ENCODE assay signal across 28 cellular contexts in the genomic region with DNA sequence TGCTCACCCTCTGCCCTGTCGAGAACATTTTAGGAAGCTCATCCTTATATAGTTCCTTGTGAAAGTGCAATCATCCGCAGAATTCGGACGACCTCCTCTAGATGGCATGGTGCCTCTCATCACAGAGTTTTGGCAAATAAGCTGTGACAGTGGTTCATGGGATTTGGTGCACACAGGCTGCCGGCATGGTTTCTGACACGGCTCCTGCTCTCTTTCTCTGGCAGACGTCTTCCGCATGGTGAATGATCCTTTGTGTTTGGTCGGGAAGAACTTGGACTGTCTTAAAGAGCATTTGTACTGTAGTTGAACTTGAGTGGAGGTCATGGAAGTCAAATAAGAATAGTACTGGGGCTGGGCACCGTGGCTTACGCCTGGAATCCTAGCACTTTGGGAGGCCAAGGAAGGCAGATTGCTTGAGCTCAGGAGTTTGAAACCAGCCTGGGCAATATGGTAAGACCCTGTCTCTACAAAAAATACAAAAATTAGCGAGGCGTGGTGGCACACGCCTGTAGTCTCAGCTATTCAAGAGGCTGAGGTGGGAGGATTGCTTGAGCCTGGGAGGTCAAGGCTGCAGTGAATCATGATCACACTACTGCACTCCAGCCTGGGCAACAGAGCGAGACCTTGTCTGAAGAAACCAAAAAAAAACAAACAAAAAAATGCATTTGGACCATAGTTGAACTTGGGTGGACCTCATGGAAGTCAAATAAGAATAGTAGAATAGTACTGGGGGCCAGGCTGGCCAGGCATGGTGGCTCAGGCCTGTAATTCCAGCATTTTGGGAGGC. TPM values are rescaled to one million over a fixed set of nuclear protein-coding genes. Genes with fewer than 3 reads are reported as not detected.
A peak's percentile ranks its signal among the peaks of the same experiment; 100 is the strongest.
DNase-seq lines count a peak whose midpoint lies in the region; ATAC-seq and TF ChIP-seq lines count a peak whose summit lies in the region.
"Had no signal": no experiment of that assay in that cellular context is flagged by ENCODE, and none has a peak within 500 bp of the region (broad histone marks: within the 10 kb centered on the region; RNA-seq: fewer than 3 reads in every experiment).

No MANE protein-coding gene starts in this region.

- ATAC-seq in mucosa of descending colon = no peak
- ATAC-seq: activated CD4-positive, CD25-positive, alpha-beta regulatory T cell treated with anti-CD3 and anti-CD28 coated beads, Interleukin-2, amount 50 U/mL, for 24 hours; PC-3; stimulated activated naive B cell treated with anti-CD40 and anti-IgM and Interleukin-4, amounts not matched to agents 10 μg/mL and 1 μg/mL and 100 μg/mL, for 72 hours had no signal

- H3K27me3 Mint-ChIP-seq in brain = no peaks in the 10 kb centered on the region
- no peaks in the 10 kb centered on the region for H3K27me3 Mint-ChIP-seq in activated naive CD8-positive, alpha-beta T cell treated with anti-CD3 and anti-CD28 coated beads for 36 hours
- H3K27me3 Mint-ChIP-seq: activated CD4-positive, alpha-beta memory T cell treated with anti-CD3 and anti-CD28 coated beads, Interleukin-2, amount 10 ng/mL, durations not matched to agents 7 days and 5 days; activated naive CD8-positive, alpha-beta T cell; progenitor cell of endocrine pancreas; stimulated activated naive B cell treated with anti-CD40 and anti-IgM and Interleukin-4, amounts not matched to agents 10 μg/mL and 1 μg/mL and 100 μg/mL, for 72 hours had no signal

- H3K4me1 ChIP-seq in mucosa of descending colon (ENCODE audit: low read depth) = no peaks in the 10 kb centered on the region
- H3K4me1 ChIP-seq: Caco-2, suprapubic skin had no signal

- H3K36me3 ChIP-seq in mucosa of descending colon (ENCODE audit: low read depth) = no peaks in the 10 kb centered on the region
- H3K36me3 ChIP-seq: BLaER1 had no signal

- H3K27ac Mint-ChIP-seq in brain = peak overlapping the region in 3 of 5 experiments; percentile 22 to 68 (median 33)
- no peak overlapping the region for H3K27ac Mint-ChIP-seq in activated naive CD8-positive, alpha-beta T cell treated with anti-CD3 and anti-CD28 coated beads for 36 hours
- H3K27ac Mint-ChIP-seq: activated CD4-positive, alpha-beta memory T cell treated with anti-CD3 and anti-CD28 coated beads, Interleukin-2, amount 10 ng/mL, durations not matched to agents 7 days and 5 days; activated T-helper 2 cell treated with anti-CD3 and anti-CD28 coated beads, Interferon-gamma antibody, Interleukin-2, Interleukin-4, amounts not matched to agents 10 μg/mL and 5 μg/mL and 100 μg/mL, durations not matched to agents 14 hours and 24 hours and 36 hours; progenitor cell of endocrine pancreas; stimulated activated naive B cell treated with anti-CD40 and anti-IgM and Interleukin-4, amounts not matched to agents 10 μg/mL and 1 μg/mL and 100 μg/mL, for 72 hours had no signal

- intact Hi-C loops in mucosa of descending colon (cut with DNase I, micrococcal nuclease) = no loop called here

- in situ Hi-C loops in G401 (cut with HindIII; ENCODE audit: low sequenced_read_pairs) = no loop called here

- peaks cover 0 to 2% (median 0%) of the 10 kb centered on the region in 5 experiments for H3K9me3 Mint-ChIP-seq in brain
- no peaks in the 10 kb centered on the region for H3K9me3 Mint-ChIP-seq in activated naive CD8-positive, alpha-beta T cell treated with anti-CD3 and anti-CD28 coated beads for 36 hours
- H3K9me3 Mint-ChIP-seq: activated CD4-positive, alpha-beta memory T cell treated with anti-CD3 and anti-CD28 coated beads, Interleukin-2, amount 10 ng/mL, durations not matched to agents 7 days and 5 days; activated T-helper 2 cell treated with anti-CD3 and anti-CD28 coated beads, Interferon-gamma antibody, Interleukin-2, Interleukin-4, amounts not matched to agents 10 μg/mL and 5 μg/mL and 100 μg/mL, durations not matched to agents 14 hours and 24 hours and 36 hours; stimulated activated naive B cell treated with anti-CD40 and anti-IgM and Interleukin-4, amounts not matched to agents 10 μg/mL and 1 μg/mL and 100 μg/mL, for 72 hours had no signal

- H3K9me3 ChIP-seq in mucosa of descending colon = no peaks in the 10 kb centered on the region
- H3K9me3 ChIP-seq: BLaER1, Caco-2, neutrophil, suprapubic skin had no signal

- DNase-seq in G401 (ENCODE audit: low spot score) (peak; percentile 89), inferior parietal cortex (ENCODE audit: extremely low spot score) (peak; percentile 38), renal cortical epithelial cell (ENCODE audit: low read depth) (peak; percentile 14), germinal center (ENCODE audit: low spot score) (no peak), mucosa of descending colon (no peak)
- DNase-seq in activated naive CD8-positive, alpha-beta T cell treated with anti-CD3 and anti-CD28 coated beads for 36 hours = no peak
- DNase-seq in activated T-cell treated with anti-CD3 and anti-CD28 coated beads, Interleukin-2, amount 50 U/mL, for 48 hours = no peak
- DNase-seq: activated CD4-positive, alpha-beta memory T cell treated with anti-CD3 and anti-CD28 coated beads, Interleukin-2, amount 10 ng/mL, durations not matched to agents 7 days and 5 days; activated CD8-positive, alpha-beta memory T cell treated with anti-CD3 and anti-CD28 coated beads, Interleukin-2, amount 50 U/mL, for 48 hours; aorta; Caco-2; GM23248; Kasumi-1; kidney; NCI-H1436; NCI-H510A treated with DMSO at 0.1 percent for 48 hours; PC-3; SHP77; stimulated activated CD4-positive, alpha-beta T cell treated with anti-CD3 and anti-CD28 coated beads, Interleukin-15, amount 100 ng/mL, for 24 hours; stimulated activated naive B cell treated with anti-CD40 and anti-IgM and Interleukin-4, amounts not matched to agents 10 μg/mL and 1 μg/mL and 100 μg/mL, for 72 hours had no signal

- H3K4me1 Mint-ChIP-seq in brain = peaks cover 59% of the 10 kb centered on the region
- peaks cover 2% of the 10 kb centered on the region for H3K4me1 Mint-ChIP-seq in activated naive CD8-positive, alpha-beta T cell treated with anti-CD3 and anti-CD28 coated beads for 36 hours

- TF ChIP-seq CTCF in brain (conservative IDR thresholded peaks at IDR 0.05) (no peak), mucosa of descending colon (IDR thresholded peaks at IDR 0.05) (no peak)

- H3K4me3 Mint-ChIP-seq in brain = peak overlapping the region in 1 of 5 experiments; percentile 0
- no peak overlapping the region for H3K4me3 Mint-ChIP-seq in activated naive CD8-positive, alpha-beta T cell treated with anti-CD3 and anti-CD28 coated beads for 36 hours
- H3K4me3 Mint-ChIP-seq: activated CD4-positive, alpha-beta memory T cell treated with anti-CD3 and anti-CD28 coated beads, Interleukin-2, amount 10 ng/mL, durations not matched to agents 7 days and 5 days; activated naive CD8-positive, alpha-beta T cell; stimulated activated naive B cell treated with anti-CD40 and anti-IgM and Interleukin-4, amounts not matched to agents 10 μg/mL and 1 μg/mL and 100 μg/mL, for 72 hours had no signal

- H3K36me3 Mint-ChIP-seq in brain = peaks cover 20% of the 10 kb centered on the region
- peaks cover 4% of the 10 kb centered on the region for H3K36me3 Mint-ChIP-seq in activated naive CD8-positive, alpha-beta T cell treated with anti-CD3 and anti-CD28 coated beads for 36 hours

- no peak overlapping the region for H3K4me3 ChIP-seq in mucosa of descending colon
- H3K4me3 ChIP-seq: BLaER1, GM23248, suprapubic skin had no signal

RNA-seq across cellular contexts. Expression of gene NAT9, which starts 34.7 kb away (rescaled TPM):
- 31.0 and 32.7 TPM in 2 replicates for total RNA-seq in G401 (2014; rRNA removed; shearing (Covaris generic))
- 24.8 TPM for polyA plus RNA-seq in brain (ENCODE audit: insufficient read depth, low read depth, low replicate concordance)
- total RNA-seq in renal cortical epithelial cell (29.2 and 29.3 TPM in 2 replicates), mucosa of descending colon (10 to 100 TPM; 35.8 to 40.6 (median 39.8) TPM)
- total RNA-seq in activated naive CD8-positive, alpha-beta T cell treated with anti-CD3 and anti-CD28 coated beads for 36 hours = 10 to 100 TPM; 39.9 to 41.6 TPM

RNA-seq across cellular contexts. Expression of gene GRIN2C, which starts 48.8 kb away (rescaled TPM):
- total RNA-seq in G401 (2014; rRNA removed; shearing (Covaris generic)) = 0.37 and 1.3 TPM in 2 replicates
- polyA plus RNA-seq in brain (ENCODE audit: insufficient read depth, low read depth, low replicate concordance) = 10.0 TPM
- 0.10 TPM in 1 of 2 replicates, not detected in the other for total RNA-seq in renal cortical epithelial cell
- total RNA-seq in activated naive CD8-positive, alpha-beta T cell treated with anti-CD3 and anti-CD28 coated beads for 36 hours = not detected
- total RNA-seq in mucosa of descending colon = 1 to 10 TPM in 1 of 3 donors, under 1 TPM in 2; 0.35 to 1.4 (median 0.55) TPM
- total RNA-seq: GM23248 had no signal
- polyA plus RNA-seq: GM23248 had no signal

Comparison
In these comparisons a context has a peak if more than half of its experiments do, and no peak if none do; other contexts are left out.
1. DNase-seq: peak in G401 (single experiment), inferior parietal cortex (single experiment) and renal cortical epithelial cell (single experiment); none in activated naive CD8-positive, alpha-beta T cell treated with anti-CD3 and anti-CD28 coated beads for 36 hours (single experiment), germinal center (single experiment), mucosa of descending colon (0 of 3) and activated T-cell treated with anti-CD3 and anti-CD28 coated beads, Interleukin-2, amount 50 U/mL, for 48 hours (0 of 2).